29 cellular contexts compared by ENCODE assay signal in genomic region chr20:61755971-61756421, GRCh38.
"Had no signal": no experiment of that assay in that cellular context is flagged by ENCODE, and none has a peak within 500 bp of the region (broad histone marks: within the 10 kb centered on the region; RNA-seq: fewer than 3 reads in every experiment).

No MANE protein-coding gene starts in this region.

- H3K9me3 Mint-ChIP-seq: activated T-cell treated with anti-CD3 and anti-CD28 coated beads, Interleukin-2, amount 50 U/mL, for 4 hours; activated T-helper 2 cell treated with anti-CD3 and anti-CD28 coated beads, Interferon-gamma antibody, Interleukin-2, Interleukin-4, amounts not matched to agents 10 μg/mL and 5 μg/mL and 100 μg/mL, durations not matched to agents 14 hours and 24 hours and 36 hours; natural killer cell; T-helper 1 cell treated with Interleukin-12 subunit alpha and Interleukin-12 subunit beta and Interleukin-4 antibody, amounts not matched to agents 30 μg/mL and 1 μg/mL, for 36 hours had no signal

- H3K4me3 ChIP-seq: body of pancreas, cardiac muscle cell, left ventricle myocardium inferior, pancreas, thyroid gland, upper lobe of right lung had no signal

- H3K27ac ChIP-seq: body of pancreas, cardiac muscle cell, left ventricle myocardium inferior, neutrophil, pancreas, thyroid gland, upper lobe of right lung had no signal

- H3K27ac Mint-ChIP-seq: activated B cell treated with CpG ODN at 0.5 μM for 24 hours; activated naive CD8-positive, alpha-beta T cell treated with anti-CD3 and anti-CD28 coated beads, Interleukin-2, amount 10 ng/mL, durations not matched to agents 7 days and 5 days; activated T-helper 2 cell treated with anti-CD3 and anti-CD28 coated beads, Interferon-gamma antibody, Interleukin-2, Interleukin-4, amounts not matched to agents 10 μg/mL and 5 μg/mL and 100 μg/mL, durations not matched to agents 14 hours and 24 hours and 36 hours; natural killer cell; T-helper 1 cell treated with Interleukin-12 subunit alpha and Interleukin-12 subunit beta and Interleukin-4 antibody, amounts not matched to agents 30 μg/mL and 1 μg/mL, for 36 hours had no signal

- H3K9me3 ChIP-seq: neutrophil, pancreas, thyroid gland, upper lobe of right lung had no signal

- H3K4me1 ChIP-seq: body of pancreas, left ventricle myocardium inferior, pancreas, thyroid gland, upper lobe of right lung had no signal

- H3K4me1 Mint-ChIP-seq: activated B cell treated with CpG ODN at 0.5 μM for 24 hours; activated naive CD8-positive, alpha-beta T cell treated with anti-CD3 and anti-CD28 coated beads, Interleukin-2, amount 10 ng/mL, durations not matched to agents 7 days and 5 days; natural killer cell had no signal

- H3K27me3 ChIP-seq: cardiac muscle cell, neutrophil, pancreas, thyroid gland had no signal

- ATAC-seq: activated T-cell treated with anti-CD3 and anti-CD28 coated beads, Interleukin-2, amount 50 U/mL, for 4 hours; body of pancreas; pancreas; right cardiac atrium; stimulated activated naive CD8-positive, alpha-beta T cell treated with anti-CD3 and anti-CD28 coated beads, Interleukin-15, Interleukin-2, amounts not matched to agents 100 U/mL and 50 U/mL, for 24 hours; upper lobe of right lung had no signal

- H3K27me3 Mint-ChIP-seq: activated B cell treated with CpG ODN at 0.5 μM for 24 hours had no signal

- H3K4me3 Mint-ChIP-seq: activated B cell treated with CpG ODN at 0.5 μM for 24 hours; activated naive CD8-positive, alpha-beta T cell treated with anti-CD3 and anti-CD28 coated beads, Interleukin-2, amount 10 ng/mL, durations not matched to agents 7 days and 5 days; activated T-cell treated with anti-CD3 and anti-CD28 coated beads, Interleukin-2, amount 50 U/mL, for 4 hours; natural killer cell; T-helper 1 cell treated with Interleukin-12 subunit alpha and Interleukin-12 subunit beta and Interleukin-4 antibody, amounts not matched to agents 30 μg/mL and 1 μg/mL, for 36 hours had no signal

- H3K36me3 ChIP-seq: cardiac muscle cell, left ventricle myocardium inferior, neutrophil, pancreas, thyroid gland, upper lobe of right lung had no signal

- DNase-seq: activated B cell treated with CpG ODN at 0.5 μM for 24 hours; activated CD4-positive, alpha-beta T cell treated with anti-CD3 and anti-CD28 coated beads for 4 hours; activated CD4-positive, alpha-beta T cell treated with anti-CD3 and anti-CD28 coated beads, Interleukin-2, amount 50 U/mL, for 48 hours; activated CD8-positive, alpha-beta memory T cell treated with anti-CD3 and anti-CD28 coated beads, Interleukin-2, amount 50 U/mL, for 48 hours; activated naive CD4-positive, alpha-beta T cell; activated naive CD8-positive, alpha-beta T cell treated with anti-CD3 and anti-CD28 coated beads, Interleukin-2, amount 10 ng/mL, durations not matched to agents 7 days and 5 days; activated T-cell treated with anti-CD3 and anti-CD28 coated beads, Interleukin-2, amount 50 U/mL, for 4 hours; amygdala; body of pancreas; effector CD4-positive, alpha-beta T cell; kidney glomerular epithelial cell; left ventricle myocardium inferior; mammary epithelial cell; midbrain; natural killer cell; stimulated activated CD4-positive, alpha-beta T cell treated with anti-CD3 and anti-CD28 coated beads, Interleukin-12 subunit alpha, Interleukin-12 subunit beta, amount 100 ng/mL, for 4 hours; stimulated activated CD4-positive, alpha-beta T cell treated with anti-CD3 and anti-CD28 coated beads, Interleukin-4, amount 100 ng/mL, for 4 hours; stimulated activated naive CD8-positive, alpha-beta T cell treated with anti-CD3 and anti-CD28 coated beads, Interleukin-15, Interleukin-2, amounts not matched to agents 100 U/mL and 50 U/mL, for 24 hours; substantia nigra; T1000; thyroid gland; upper lobe of right lung had no signal

- H3K36me3 Mint-ChIP-seq: activated naive CD8-positive, alpha-beta T cell treated with anti-CD3 and anti-CD28 coated beads, Interleukin-2, amount 10 ng/mL, durations not matched to agents 7 days and 5 days; natural killer cell had no signal

- FAIRE-seq: endometrium, pancreas had no signal
